16 cellular contexts compared by ENCODE assay signal in the genomic region with DNA sequence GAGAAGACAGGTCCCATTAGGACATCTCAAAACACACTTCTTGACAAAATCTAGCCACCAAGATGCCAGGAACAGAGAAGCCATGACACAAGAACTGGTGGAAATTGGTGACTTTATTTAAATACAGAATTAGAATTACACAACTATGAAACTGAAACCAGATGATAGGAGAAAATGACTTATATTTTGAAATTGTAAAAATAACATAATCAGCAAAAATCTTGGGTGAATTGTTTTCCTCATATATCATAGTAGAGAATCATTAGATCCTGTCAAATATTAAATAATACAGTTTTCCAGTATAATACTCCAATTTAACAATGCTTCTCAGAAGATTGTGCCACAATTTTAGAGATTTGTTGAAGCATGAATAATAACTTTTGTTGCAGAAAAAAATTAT.
A peak's percentile ranks its signal among the peaks of the same experiment; 100 is the strongest.
DNase-seq lines count a peak whose midpoint lies in the region; ATAC-seq, FAIRE-seq and TF ChIP-seq lines count a peak whose summit lies in the region.
"Had no signal": no experiment of that assay in that cellular context is flagged by ENCODE, and none has a peak within 500 bp of the region (broad histone marks: within the 10 kb centered on the region; RNA-seq: fewer than 3 reads in every experiment).

No MANE protein-coding gene starts in this region.

- H3K79me2 ChIP-seq in K562 (ENCODE audit: control insufficient read depth, insufficient read depth, low read length): no peaks in the 10 kb centered on the region

- H2BK5ac ChIP-seq in IMR-90 (ENCODE audit: low read depth, low read length, poor library complexity, severe bottlenecking): no peak overlapping the region

- no peak for TF ChIP-seq RAD21 in IMR-90 (IDR thresholded peaks at IDR 0.05; ENCODE audit: low read length)
- no peak for TF ChIP-seq RAD21 in K562 (CRISPR knock-in tag; conservative IDR thresholded peaks at IDR 0.05 in 1 of 2, IDR thresholded peaks at IDR 0.05 in 1 of 2)

- POLR2A ChIA-PET in IMR-90 (lab: Charles Lee; ENCODE audit: unreplicated experiment) (no interaction called here), K562 (lab: Yijun Ruan, JAX) (no interaction called here)

- no peak overlapping the region for H4K91ac ChIP-seq in IMR-90 (ENCODE audit: insufficient read depth, low read depth, low read length)

- no peak overlapping the region for H2BK15ac ChIP-seq in IMR-90 (ENCODE audit: low read depth, low read length)

- H3K9me3 Mint-ChIP-seq in type B pancreatic cell: no peaks in the 10 kb centered on the region

- no peak overlapping the region for H4K8ac ChIP-seq in IMR-90 (ENCODE audit: low read depth in 2 of 2, low read length in 2 of 2)

- H3K27ac Mint-ChIP-seq in type B pancreatic cell: no peak overlapping the region
- H3K27ac Mint-ChIP-seq: HFFc6 had no signal

- no peak overlapping the region for H2BK20ac ChIP-seq in IMR-90 (ENCODE audit: low read depth, low read length)

- H4K5ac ChIP-seq in IMR-90 (ENCODE audit: low read depth, low read length): no peak overlapping the region

- H3K56ac ChIP-seq in IMR-90 (ENCODE audit: extremely low read depth, insufficient read depth, low read length): no peak overlapping the region

- H3K9me3 ChIP-seq in IMR-90 (ENCODE audit: control insufficient read depth, insufficient read depth, low read length) (no peaks in the 10 kb centered on the region), K562 (replicated peaks; ENCODE audit: control insufficient read depth, insufficient read depth, low read depth, low read length) (no peaks in the 10 kb centered on the region)
- H3K9me3 ChIP-seq: BLaER1, Peyer's patch had no signal

- TF ChIP-seq POLR2A in IMR-90 (IDR thresholded peaks at IDR 0.05; ENCODE audit: low read depth, low read length) (no peak), K562 (conservative IDR thresholded peaks at IDR 0.05) (no peak)

- peak; percentile 26 for ATAC-seq in GM18868 (IDR thresholded peaks at IDR 0.05; ENCODE audit: unreplicated experiment)
- ATAC-seq in HG02610 (IDR thresholded peaks at IDR 0.05; ENCODE audit: unreplicated experiment): peak; percentile 21
- no peak for ATAC-seq in IMR-90 (ENCODE audit: low read depth)
- no peak for ATAC-seq in K562
- no peak for ATAC-seq in HG03378 (IDR thresholded peaks at IDR 0.05; ENCODE audit: unreplicated experiment)

- FAIRE-seq in K562 (lab: Jason Lieb, UNC): no peak
- FAIRE-seq: H1 had no signal

- DNase-seq in IMR-90: no peak
- DNase-seq in K562 (ENCODE audit: extremely low read depth in 1 of 4, low spot score in 3 of 4): no peak
- DNase-seq in type B pancreatic cell (ENCODE audit: extremely low spot score, unreplicated experiment): no peak
- DNase-seq in UCSD-AML1 (lab: John Stamatoyannopoulos, UW; ENCODE audit: unreplicated experiment): no peak
- DNase-seq: CD8-positive, alpha-beta memory T cell; HFFc6; Kasumi-1; NCI-H82; Peyer's patch; Right ventricle myocardium superior; T-helper 2 cell had no signal

- no peaks in the 10 kb centered on the region for H3K27me3 ChIP-seq in IMR-90 (ENCODE audit: control insufficient read depth, insufficient read depth, low read length)
- no peaks in the 10 kb centered on the region for H3K27me3 ChIP-seq in K562 (ENCODE audit: control insufficient read depth in 2 of 2, insufficient read depth in 2 of 2, low read length in 2 of 2)
- H3K27me3 ChIP-seq: BLaER1, Peyer's patch had no signal

- H3K36me3 Mint-ChIP-seq in type B pancreatic cell: no peaks in the 10 kb centered on the region
- H3K36me3 Mint-ChIP-seq: CD8-positive, alpha-beta memory T cell had no signal

- no peak for TF ChIP-seq EP300 in K562 (IDR thresholded peaks at IDR 0.05; ENCODE audit: low read length)

- no peak overlapping the region for H3K4ac ChIP-seq in IMR-90 (ENCODE audit: low read depth, low read length)

- no peaks in the 10 kb centered on the region for H3K9me1 ChIP-seq in IMR-90 (ENCODE audit: insufficient read depth, low read length)
- H3K9me1 ChIP-seq in K562 (ENCODE audit: control insufficient read depth, insufficient read depth, low read length): no peaks in the 10 kb centered on the region

- H2BK120ac ChIP-seq in IMR-90 (ENCODE audit: low read depth, low read length): no peak overlapping the region

- H3K79me1 ChIP-seq in IMR-90 (ENCODE audit: low read depth in 1 of 2, low read length in 2 of 2): no peaks in the 10 kb centered on the region

- H3K4me2 ChIP-seq in IMR-90 (ENCODE audit: low read depth, low read length) (no peak overlapping the region), K562 (ENCODE audit: insufficient read depth, low read length) (no peak overlapping the region)
- H3K4me2 ChIP-seq: BLaER1 had no signal

- BruUV-seq in IMR-90 (replicated peaks; lab: Mats Ljungman, UMichigan) (no TSS peak), K562 (replicated peaks; lab: Mats Ljungman, UMichigan) (no TSS peak)

- H2AK9ac ChIP-seq in IMR-90 (replicated peaks; ENCODE audit: low read depth, low read length, poor library complexity): no peak overlapping the region

- no peak overlapping the region for H3K14ac ChIP-seq in IMR-90 (replicated peaks; ENCODE audit: low read depth, low read length)

- peaks cover 10% of the 10 kb centered on the region for H3K27me3 Mint-ChIP-seq in type B pancreatic cell

- H3K4me3 ChIP-seq in IMR-90 (ENCODE audit: insufficient read depth, low read depth, low read length): no peak overlapping the region
- no peak overlapping the region for H3K4me3 ChIP-seq in K562
- H3K4me3 ChIP-seq: BLaER1, Peyer's patch had no signal

- dilution Hi-C loops in IMR-90 (cut with HindIII; ENCODE audit: low sequenced_read_pairs, unreplicated experiment): no loop called here

- no peaks in the 10 kb centered on the region for H3K36me3 ChIP-seq in IMR-90 (ENCODE audit: control insufficient read depth, insufficient read depth, low read length)
- no peaks in the 10 kb centered on the region for H3K36me3 ChIP-seq in K562 (ENCODE audit: control insufficient read depth, insufficient read depth, low read length)
- H3K36me3 ChIP-seq: BLaER1, Peyer's patch had no signal

- no peak overlapping the region for H2AK5ac ChIP-seq in IMR-90 (ENCODE audit: low read depth, low read length)

- H3K18ac ChIP-seq in IMR-90 (ENCODE audit: low read depth, low read length): no peak overlapping the region

- H3K27ac ChIP-seq in IMR-90 (ENCODE audit: insufficient read depth, low read length) (no peak overlapping the region), K562 (ENCODE audit: extremely low read depth, low read depth, low read length) (no peak overlapping the region)
- H3K27ac ChIP-seq: BLaER1, Peyer's patch had no signal

- no peaks in the 10 kb centered on the region for H4K20me1 ChIP-seq in IMR-90 (ENCODE audit: insufficient read depth, low read length)
- no peaks in the 10 kb centered on the region for H4K20me1 ChIP-seq in K562 (replicated peaks; ENCODE audit: control insufficient read depth, insufficient read depth, low read length)
- H4K20me1 ChIP-seq: BLaER1 had no signal

- CTCF ChIA-PET in IMR-90 (lab: Yijun Ruan, JAX) (no interaction called here), K562 (lab: Yijun Ruan, JAX; ENCODE audit: low intra/inter-chr PET ratio) (no interaction called here)

- TF ChIP-seq CTCF in IMR-90 (conservative IDR thresholded peaks at IDR 0.05; ENCODE audit: low read depth, low read length) (no peak), K562 (IDR thresholded peaks at IDR 0.05 in 2 of 3, conservative IDR thresholded peaks at IDR 0.05 in 1 of 3; ENCODE audit: insufficient read depth in 2 of 3, low read depth in 1 of 3, low read length in 3 of 3) (no peak), type B pancreatic cell (conservative IDR thresholded peaks at IDR 0.05) (no peak)

- H3K23ac ChIP-seq in IMR-90 (ENCODE audit: low read depth, low read length): no peak overlapping the region

- H3K4me1 Mint-ChIP-seq in type B pancreatic cell (ENCODE audit: unreplicated experiment): peaks cover 22% of the 10 kb centered on the region
- H3K4me1 Mint-ChIP-seq: CD8-positive, alpha-beta memory T cell had no signal

- no peak overlapping the region for H3K9ac ChIP-seq in IMR-90 (ENCODE audit: low read depth, low read length)
- no peak overlapping the region for H3K9ac ChIP-seq in K562 (ENCODE audit: insufficient read depth in 1 of 2, low read depth in 2 of 2, low read length in 2 of 2)
- H3K9ac ChIP-seq: BLaER1 had no signal

- H2AFZ ChIP-seq in IMR-90 (replicated peaks; ENCODE audit: low read length, poor library complexity) (no peak overlapping the region), K562 (ENCODE audit: low read depth, low read length) (no peak overlapping the region)

- in situ Hi-C loops in IMR-90 (cut with MboI; ENCODE audit: low sequenced_read_pairs) (no loop called here), K562 (cut with MboI) (no loop called here)

- H3K4me3 Mint-ChIP-seq in type B pancreatic cell: no peak overlapping the region
- H3K4me3 Mint-ChIP-seq: CD8-positive, alpha-beta memory T cell; HFFc6 had no signal

- intact Hi-C loops in IMR-90 (cut with micrococcal nuclease): no loop called here
- intact Hi-C loops in K562 (cut with micrococcal nuclease): no loop called here

- H3K4me1 ChIP-seq in IMR-90 (ENCODE audit: control insufficient read depth, insufficient read depth, low read length) (no peaks in the 10 kb centered on the region), K562 (replicated peaks in 1 of 2; ENCODE audit: control insufficient read depth in 2 of 2, insufficient read depth in 2 of 2, low read length in 2 of 2) (no peaks in the 10 kb centered on the region)
- H3K4me1 ChIP-seq: Peyer's patch had no signal

TF ChIP-seq in IMR-90, 13 proteins besides CTCF, POLR2A, EP300 and RAD21:
- peak; percentile 71 for TF ChIP-seq MAFK (IDR thresholded peaks at IDR 0.05; ENCODE audit: low read depth, low read length)
- TF ChIP-seq SMC3 (IDR thresholded peaks at IDR 0.05; ENCODE audit: low read depth, low read length): no peak
TF ChIP-seq in IMR-90: peak in this region for 1.

TF ChIP-seq in K562, 482 proteins besides CTCF, POLR2A, EP300 and RAD21 (continues in another document):
- TF ChIP-seq C11orf30 (IDR thresholded peaks at IDR 0.05; ENCODE audit: low read depth): peak; percentile 62; the same call in 1 of the 2 replicates
- no peak for TF ChIP-seq ATF1 (CRISPR knock-in tag; IDR thresholded peaks at IDR 0.05)
- no peak for TF ChIP-seq ATF1 (tag; IDR thresholded peaks at IDR 0.05)
- no peak for TF ChIP-seq GTF2F1 (IDR thresholded peaks at IDR 0.05; ENCODE audit: low read depth, low read length)
- TF ChIP-seq MAFK (IDR thresholded peaks at IDR 0.05; ENCODE audit: low read length): peak; percentile 37; the same call in 1 of the 2 replicates
- TF ChIP-seq SMAD3 (CRISPR knock-in tag; conservative IDR thresholded peaks at IDR 0.05): no peak

Comparison
In these comparisons a context has a peak if more than half of its experiments do, and no peak if none do; other contexts are left out.
1. ATAC-seq: peak in GM18868 (single experiment) and HG02610 (single experiment); none in IMR-90 (single experiment), K562 (single experiment) and HG03378 (single experiment).